Comparison of ENCODE assay signal across 15 cellular contexts in the genomic region with DNA sequence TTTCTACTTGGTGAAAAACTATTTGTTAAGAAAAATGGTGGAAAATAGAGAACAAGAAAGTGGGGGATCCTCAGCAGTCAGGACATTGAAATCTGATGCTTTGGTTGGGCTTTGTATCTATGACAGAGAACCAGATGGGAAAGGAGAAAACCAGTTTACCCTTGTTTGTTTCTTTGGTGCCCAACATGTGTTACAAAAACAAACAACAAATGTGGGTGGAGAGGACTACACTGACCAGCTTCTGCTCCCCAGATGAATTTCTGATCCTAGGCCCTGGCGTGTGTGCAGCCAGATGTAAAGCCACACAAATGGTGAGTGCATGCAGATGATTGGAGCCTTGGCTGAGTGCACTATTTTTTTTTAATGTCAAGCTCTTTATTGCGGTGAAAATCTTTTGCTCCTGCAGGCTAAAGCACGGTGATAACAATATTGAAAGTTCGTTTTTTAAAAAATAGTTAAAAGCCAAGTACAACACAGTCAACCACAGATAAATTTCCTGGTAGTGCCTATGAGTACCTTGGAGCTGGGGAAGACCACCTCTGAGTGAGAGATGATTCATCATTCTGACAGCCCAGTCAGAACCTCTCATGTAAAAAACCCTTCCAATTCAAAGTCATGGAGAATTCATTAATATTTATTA.
"Had no signal": no experiment of that assay in that cellular context is flagged by ENCODE, and none has a peak within 500 bp of the region (broad histone marks: within the 10 kb centered on the region; RNA-seq: fewer than 3 reads in every experiment).

No MANE protein-coding gene starts in this region.

- H3K9me3 ChIP-seq: tibial artery had no signal

- ATAC-seq: esophagus mucosa; naive thymus-derived CD4-positive, alpha-beta T cell; stimulated activated memory B cell treated with anti-CD40 and anti-IgM and Interleukin-4, amounts not matched to agents 10 μg/mL and 1 μg/mL and 100 μg/mL, for 72 hours had no signal

- H3K27ac ChIP-seq: dorsolateral prefrontal cortex, left ventricle myocardium inferior, tibial artery had no signal

- H3K27me3 ChIP-seq: dorsolateral prefrontal cortex, tibial artery had no signal

- DNase-seq: activated CD4-positive, alpha-beta T cell treated with anti-CD3 and anti-CD28 coated beads, Interleukin-2, amount 50 U/mL, for 1 hour; activated CD8-positive, alpha-beta memory T cell treated with anti-CD3 and anti-CD28 coated beads for 24 hours; activated naive CD4-positive, alpha-beta T cell treated with Interleukin-2 at 50 U/mL for 16 hours; anterior cingulate cortex; dorsolateral prefrontal cortex; hypothalamus; kidney; left ventricle myocardium inferior; naive thymus-derived CD4-positive, alpha-beta T cell; posterior cingulate gyrus; stimulated activated CD4-positive, alpha-beta T cell treated with anti-CD3 and anti-CD28 coated beads, Interleukin-2, amount 100 ng/mL, for 48 hours; tibial artery had no signal

- H3K36me3 ChIP-seq: left ventricle myocardium inferior, tibial artery had no signal

- H3K4me1 ChIP-seq: left ventricle myocardium inferior, tibial artery had no signal

- FAIRE-seq: kidney, urothelium cell line had no signal

- H3K4me3 ChIP-seq: dorsolateral prefrontal cortex, left ventricle myocardium inferior, tibial artery had no signal
